ENCODE assay signal across 16 cellular contexts in the genomic region with DNA sequence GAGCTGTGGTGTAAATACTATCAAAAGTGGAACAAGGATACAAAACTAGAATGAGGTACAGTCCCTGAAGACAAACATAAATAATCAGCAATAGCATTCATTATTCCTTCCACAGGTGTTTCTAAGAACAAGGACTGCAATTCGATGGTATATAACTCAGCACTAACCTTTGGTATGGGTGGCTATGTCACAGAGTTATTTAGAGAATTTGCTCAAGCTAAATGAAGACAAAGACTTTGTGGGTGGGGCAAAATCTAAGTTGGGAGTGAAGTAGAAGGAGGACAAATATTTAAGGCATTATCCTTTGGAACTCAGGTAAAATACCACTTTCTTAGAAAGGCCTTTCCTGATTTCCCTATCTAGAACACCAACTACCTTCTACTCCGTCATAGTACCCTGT.
"Had no signal": no experiment of that assay in that cellular context is flagged by ENCODE, and none has a peak within 500 bp of the region (broad histone marks: within the 10 kb centered on the region; RNA-seq: fewer than 3 reads in every experiment).

No MANE protein-coding gene starts in this region.

- H3K27ac ChIP-seq: colonic mucosa, esophagus squamous epithelium, gastroesophageal sphincter, skin epidermis, thyroid gland had no signal

- H3K4me3 ChIP-seq: colonic mucosa, esophagus squamous epithelium, gastroesophageal sphincter, skin epidermis, thyroid gland had no signal

- ATAC-seq: gastroesophageal sphincter, sciatic nerve had no signal

- H3K36me3 ChIP-seq: colonic mucosa, esophagus squamous epithelium, gastroesophageal sphincter, thyroid gland had no signal

- H3K9me3 ChIP-seq: colonic mucosa, esophagus squamous epithelium, gastroesophageal sphincter, thyroid gland had no signal

- DNase-seq: colonic mucosa; dermis blood vessel endothelial cell; esophagus squamous epithelium; foreskin fibroblast; glutamatergic neuron; immature natural killer cell; mammary epithelial cell; nephron progenitor cell; stimulated activated CD4-positive, alpha-beta T cell treated with anti-CD3 and anti-CD28 coated beads, Interleukin-12 subunit alpha, Interleukin-12 subunit beta, amount 100 ng/mL, for 4 hours; stimulated activated naive CD4-positive, alpha-beta T cell treated with Interleukin-2 at 50 U/mL for 16 hours; thyroid gland had no signal

- H3K27me3 ChIP-seq: colonic mucosa, esophagus squamous epithelium, gastroesophageal sphincter, thyroid gland had no signal

- FAIRE-seq: keratinocyte, urothelium cell line had no signal
